ENCODE assay signal across 8 cellular contexts in genomic region chr19:57280913-57281425, GRCh38. TPM values are rescaled to one million over a fixed set of nuclear protein-coding genes. Genes with fewer than 3 reads are reported as not detected.
A peak's percentile ranks its signal among the peaks of the same experiment; 100 is the strongest.
DNase-seq lines count a peak whose midpoint lies in the region; ATAC-seq lines count a peak whose summit lies in the region.

No MANE protein-coding gene starts in this region.

- H3K4me1 ChIP-seq in iPS-18a (ENCODE audit: control insufficient read depth, low read depth, low read length): peaks cover 10% of the 10 kb centered on the region

- H3K36me3 Mint-ChIP-seq in activated T-helper 1 cell treated with anti-CD3 and anti-CD28 coated beads, Interleukin-12 subunit alpha, Interleukin-12 subunit beta, Interleukin-2, Interleukin-4 antibody, amounts not matched to agents 30 ng/mL and 10 ng/mL and 1 ng/mL, durations not matched to agents 14 hours and 24 hours and 36 hours (ENCODE audit: low read depth): peaks cover 36% of the 10 kb centered on the region

- peaks cover 32% of the 10 kb centered on the region for H3K4me1 Mint-ChIP-seq in activated T-helper 1 cell treated with anti-CD3 and anti-CD28 coated beads, Interleukin-12 subunit alpha, Interleukin-12 subunit beta, Interleukin-2, Interleukin-4 antibody, amounts not matched to agents 30 ng/mL and 10 ng/mL and 1 ng/mL, durations not matched to agents 14 hours and 24 hours and 36 hours (ENCODE audit: low read depth)

- no peak overlapping the region for H3K4me3 Mint-ChIP-seq in activated T-helper 1 cell treated with anti-CD3 and anti-CD28 coated beads, Interleukin-12 subunit alpha, Interleukin-12 subunit beta, Interleukin-2, Interleukin-4 antibody, amounts not matched to agents 30 ng/mL and 10 ng/mL and 1 ng/mL, durations not matched to agents 14 hours and 24 hours and 36 hours

- peak overlapping the region; percentile 100 for H3K4me3 ChIP-seq in iPS-18a (ENCODE audit: low read length)

- intact Hi-C loops in activated T-helper 1 cell treated with anti-CD3 and anti-CD28 coated beads, Interleukin-12 subunit alpha, Interleukin-12 subunit beta, Interleukin-2, Interleukin-4 antibody, amounts not matched to agents 30 ng/mL and 10 ng/mL and 1 ng/mL, durations not matched to agents 14 hours and 24 hours and 36 hours (cut with micrococcal nuclease): loop anchor here (1.0 to 10.0 kb wide), 9 partner anchors 39 to 1024 kb away; partner anchors contain the start of genes ERVK3-1, TRAPPC2B, ZNF17 and ZNF264

- H3K27ac Mint-ChIP-seq in activated T-helper 1 cell treated with anti-CD3 and anti-CD28 coated beads, Interleukin-12 subunit alpha, Interleukin-12 subunit beta, Interleukin-2, Interleukin-4 antibody, amounts not matched to agents 30 ng/mL and 10 ng/mL and 1 ng/mL, durations not matched to agents 14 hours and 24 hours and 36 hours: no peak overlapping the region

- peak overlapping the region; percentile 86 for H3K27ac ChIP-seq in KOPT-K1 (ENCODE audit: low read depth, low read length, poor library complexity, severe bottlenecking)
- peak overlapping the region; percentile 61 for H3K27ac ChIP-seq in iPS-18a (ENCODE audit: low read length)
- H3K27ac ChIP-seq in temporal lobe (ENCODE audit: low read depth, low read length): peak overlapping the region; percentile 91

- DNase-seq in NCI-H748 (lab: John Stamatoyannopoulos, UW; ENCODE audit: unreplicated experiment) (peak; percentile 56), NCI-H748 treated with DMSO at 0.1 percent for 48 hours (lab: John Stamatoyannopoulos, UW) (no peak), NCI-H526 treated with DMSO at 0.1 percent for 48 hours (lab: John Stamatoyannopoulos, UW) (no peak)
- peak; percentile 5 for DNase-seq in activated T-helper 1 cell treated with anti-CD3 and anti-CD28 coated beads, Interleukin-12 subunit alpha, Interleukin-12 subunit beta, Interleukin-2, Interleukin-4 antibody, amounts not matched to agents 30 ng/mL and 10 ng/mL and 1 ng/mL, durations not matched to agents 14 hours and 24 hours and 36 hours (ENCODE audit: low spot score)

- H3K9me3 ChIP-seq in KOPT-K1 (ENCODE audit: insufficient read depth, low read length, poor library complexity, severe bottlenecking): no peaks in the 10 kb centered on the region
- no peaks in the 10 kb centered on the region for H3K9me3 ChIP-seq in iPS-18a (ENCODE audit: control insufficient read depth, low read depth, low read length)

- H3K36me3 ChIP-seq in KOPT-K1 (ENCODE audit: insufficient read depth, low read length) (peaks cover 44% of the 10 kb centered on the region), iPS-18a (ENCODE audit: control insufficient read depth, low read depth, low read length) (peaks cover 31% of the 10 kb centered on the region)

- H3K9me3 Mint-ChIP-seq in activated T-helper 1 cell treated with anti-CD3 and anti-CD28 coated beads, Interleukin-12 subunit alpha, Interleukin-12 subunit beta, Interleukin-2, Interleukin-4 antibody, amounts not matched to agents 30 ng/mL and 10 ng/mL and 1 ng/mL, durations not matched to agents 14 hours and 24 hours and 36 hours: peaks cover 14% of the 10 kb centered on the region

- no peak for ATAC-seq in GM21360 (IDR thresholded peaks at IDR 0.05; ENCODE audit: unreplicated experiment)

- peak overlapping the region; percentile 100 for H3K9ac ChIP-seq in iPS-18a (ENCODE audit: low read length)

- H3K27me3 Mint-ChIP-seq in activated T-helper 1 cell treated with anti-CD3 and anti-CD28 coated beads, Interleukin-12 subunit alpha, Interleukin-12 subunit beta, Interleukin-2, Interleukin-4 antibody, amounts not matched to agents 30 ng/mL and 10 ng/mL and 1 ng/mL, durations not matched to agents 14 hours and 24 hours and 36 hours (ENCODE audit: insufficient read depth): peaks cover 2% of the 10 kb centered on the region

- H3K27me3 ChIP-seq in iPS-18a (ENCODE audit: control insufficient read depth, insufficient read depth, low read length): no peaks in the 10 kb centered on the region

RNA-seq across cellular contexts. Expression of gene ZNF460, which starts 0.7 kb away (rescaled TPM):
- total RNA-seq in activated T-helper 1 cell treated with anti-CD3 and anti-CD28 coated beads, Interleukin-12 subunit alpha, Interleukin-12 subunit beta, Interleukin-2, Interleukin-4 antibody, amounts not matched to agents 30 ng/mL and 10 ng/mL and 1 ng/mL, durations not matched to agents 14 hours and 24 hours and 36 hours: 41.4 and 47.7 TPM in 2 replicates
- total RNA-seq in temporal lobe: 136 TPM

RNA-seq across cellular contexts. Expression of gene ZNF543, which starts 39.3 kb away (rescaled TPM):
- 5.1 and 5.4 TPM in 2 replicates for total RNA-seq in activated T-helper 1 cell treated with anti-CD3 and anti-CD28 coated beads, Interleukin-12 subunit alpha, Interleukin-12 subunit beta, Interleukin-2, Interleukin-4 antibody, amounts not matched to agents 30 ng/mL and 10 ng/mL and 1 ng/mL, durations not matched to agents 14 hours and 24 hours and 36 hours
- 24.3 TPM for total RNA-seq in temporal lobe

RNA-seq across cellular contexts. Expression of gene ZNF805, which starts 40.5 kb away (rescaled TPM):
- total RNA-seq in activated T-helper 1 cell treated with anti-CD3 and anti-CD28 coated beads, Interleukin-12 subunit alpha, Interleukin-12 subunit beta, Interleukin-2, Interleukin-4 antibody, amounts not matched to agents 30 ng/mL and 10 ng/mL and 1 ng/mL, durations not matched to agents 14 hours and 24 hours and 36 hours: 6.9 and 8.4 TPM in 2 replicates
- total RNA-seq in temporal lobe: 21.9 TPM

RNA-seq across cellular contexts. Expression of gene AURKC, which starts 50.1 kb away (rescaled TPM):
- total RNA-seq in activated T-helper 1 cell treated with anti-CD3 and anti-CD28 coated beads, Interleukin-12 subunit alpha, Interleukin-12 subunit beta, Interleukin-2, Interleukin-4 antibody, amounts not matched to agents 30 ng/mL and 10 ng/mL and 1 ng/mL, durations not matched to agents 14 hours and 24 hours and 36 hours: 0.54 and 0.73 TPM in 2 replicates
- total RNA-seq in temporal lobe: 0.98 TPM

Comparison
In these comparisons a context has a peak if more than half of its experiments do, and no peak if none do; other contexts are left out.
1. DNase-seq: peak in NCI-H748 (single experiment) and activated T-helper 1 cell treated with anti-CD3 and anti-CD28 coated beads, Interleukin-12 subunit alpha, Interleukin-12 subunit beta, Interleukin-2, Interleukin-4 antibody, amounts not matched to agents 30 ng/mL and 10 ng/mL and 1 ng/mL, durations not matched to agents 14 hours and 24 hours and 36 hours (single experiment); none in NCI-H748 treated with DMSO at 0.1 percent for 48 hours (single experiment) and NCI-H526 treated with DMSO at 0.1 percent for 48 hours (single experiment).
2. Peak in every context shown above with its lines, with median percentiles within 50 percentile points of each other: H3K27ac ChIP-seq.